9 cellular contexts compared by ENCODE assay signal in genomic region chr4:76546282-76547166, GRCh38.
A peak's percentile ranks its signal among the peaks of the same experiment; 100 is the strongest.
DNase-seq lines count a peak whose midpoint lies in the region; ATAC-seq and TF ChIP-seq lines count a peak whose summit lies in the region.
"Had no signal": no experiment of that assay in that cellular context is flagged by ENCODE, and none has a peak within 500 bp of the region (broad histone marks: within the 10 kb centered on the region; RNA-seq: fewer than 3 reads in every experiment).

No MANE protein-coding gene starts in this region.

- H3K4me3 Mint-ChIP-seq in natural killer cell treated with Interleukin-12 subunit alpha and Interleukin-12 subunit beta and Interleukin-15 and Interleukin-18, amount 100 ng/mL, for 72 hours: no peak overlapping the region

- DNase-seq in ACHN: peak; percentile 57
- DNase-seq in HT-29 (ENCODE audit: low spot score): peak; percentile 64
- peak; percentile 95 for DNase-seq in astrocyte of the hippocampus (ENCODE audit: low read depth, low spot score)
- peak in 1 of 2 donors; percentile 25 for DNase-seq in left colon
- DNase-seq in omental fat pad (ENCODE audit: low spot score): no peak
- no peak for DNase-seq in natural killer cell treated with Interleukin-12 subunit alpha and Interleukin-12 subunit beta and Interleukin-15 and Interleukin-18, amount 100 ng/mL, for 72 hours (ENCODE audit: low spot score)
- no peak for DNase-seq in iPS-NIHi7 (ENCODE audit: extremely low spot score)
- DNase-seq: posterior cingulate gyrus had no signal

- intact Hi-C loops in left colon (cut with DNase I, micrococcal nuclease): no loop called here

- no peak overlapping the region for H3K27ac Mint-ChIP-seq in natural killer cell treated with Interleukin-12 subunit alpha and Interleukin-12 subunit beta and Interleukin-15 and Interleukin-18, amount 100 ng/mL, for 72 hours

- no peaks in the 10 kb centered on the region for H3K9me3 Mint-ChIP-seq in natural killer cell treated with Interleukin-12 subunit alpha and Interleukin-12 subunit beta and Interleukin-15 and Interleukin-18, amount 100 ng/mL, for 72 hours

- ATAC-seq in left colon (peak; percentile 73), GM21717 (IDR thresholded peaks at IDR 0.05; ENCODE audit: unreplicated experiment) (no peak), omental fat pad (ENCODE audit: low FRiP score) (no peak)
- no peak for ATAC-seq in natural killer cell treated with Interleukin-12 subunit alpha and Interleukin-12 subunit beta and Interleukin-15 and Interleukin-18, amount 100 ng/mL, for 72 hours

- no peaks in the 10 kb centered on the region for H3K36me3 Mint-ChIP-seq in natural killer cell treated with Interleukin-12 subunit alpha and Interleukin-12 subunit beta and Interleukin-15 and Interleukin-18, amount 100 ng/mL, for 72 hours

- in situ Hi-C loops in ACHN (cut with HindIII; ENCODE audit: low pct_ligation_motif_present, low pct_unique_long_range_greater_than_20kb, low sequenced_read_pairs): no loop called here

- no peak for TF ChIP-seq CTCF in omental fat pad (IDR thresholded peaks at IDR 0.05)

- peaks cover 0 to 11% of the 10 kb centered on the region in 2 donors for H3K27me3 Mint-ChIP-seq in natural killer cell treated with Interleukin-12 subunit alpha and Interleukin-12 subunit beta and Interleukin-15 and Interleukin-18, amount 100 ng/mL, for 72 hours

- H3K4me1 Mint-ChIP-seq in natural killer cell treated with Interleukin-12 subunit alpha and Interleukin-12 subunit beta and Interleukin-15 and Interleukin-18, amount 100 ng/mL, for 72 hours (ENCODE audit: low read depth in 2 of 2): peaks cover 8 to 9% of the 10 kb centered on the region in 2 donors

Comparison
In these comparisons a context has a peak if more than half of its experiments do, and no peak if none do; other contexts are left out.
1. DNase-seq: peak in ACHN (single experiment), HT-29 (single experiment) and astrocyte of the hippocampus (single experiment); none in omental fat pad (single experiment), natural killer cell treated with Interleukin-12 subunit alpha and Interleukin-12 subunit beta and Interleukin-15 and Interleukin-18, amount 100 ng/mL, for 72 hours (single experiment) and iPS-NIHi7 (single experiment).